ENCODE assay signal across 8 cellular contexts in genomic region chr3:43733459-43734384, GRCh38. TPM values are rescaled to one million over a fixed set of nuclear protein-coding genes. Genes with fewer than 3 reads are reported as not detected.
DNase-seq lines count a peak whose midpoint lies in the region; ATAC-seq and TF ChIP-seq lines count a peak whose summit lies in the region.

No MANE protein-coding gene starts in this region.

- no peak for ATAC-seq in HG03280 (IDR thresholded peaks at IDR 0.05; ENCODE audit: unreplicated experiment)
- no peak for ATAC-seq in HG03442 (IDR thresholded peaks at IDR 0.05; ENCODE audit: unreplicated experiment)

- TF ChIP-seq EP300 in Ishikawa (IDR thresholded peaks at IDR 0.05; ENCODE audit: borderline replicate concordance), result peak; percentile 50; the same call in 1 of the 2 replicates

- TF ChIP-seq RAD21 in Ishikawa (IDR thresholded peaks at IDR 0.05; ENCODE audit: low read depth), result no peak

- DNase-seq in A172 (ENCODE audit: low spot score) (peak; percentile 65), epithelial cell of prostate (ENCODE audit: low read depth, low spot score) (no peak), medulla oblongata (ENCODE audit: extremely low spot score) (peak; percentile 62), cerebellar nuclear complex (lab: John Stamatoyannopoulos, UW) (no peak)
- no peak for DNase-seq in stimulated activated CD4-positive, alpha-beta T cell treated with anti-CD3 and anti-CD28 coated beads, Interleukin-15, amount 100 ng/mL, for 24 hours

- peak overlapping the region; percentile 34 for H3K27ac ChIP-seq in epithelial cell of prostate

TF ChIP-seq in Ishikawa, 13 proteins besides CTCF, POLR2A, EP300 and RAD21:
- TF ChIP-seq NFIC (IDR thresholded peaks at IDR 0.05), result peak; percentile 52
- peak; percentile 75 for TF ChIP-seq CEBPB (IDR thresholded peaks at IDR 0.05)
- no peak for TF ChIP-seq YY1 (IDR thresholded peaks at IDR 0.05; ENCODE audit: low read depth)
- peak; percentile 16; the same call in 1 of the 2 replicates for TF ChIP-seq FOXM1 (IDR thresholded peaks at IDR 0.05; ENCODE audit: borderline replicate concordance, low read depth)
TF ChIP-seq in Ishikawa: peak in this region for 3.

RNA-seq across cellular contexts. Expression of gene ABHD5, which starts 43.0 kb away (rescaled TPM):
- total RNA-seq in A172 (2014; rRNA removed; shearing (Covaris generic)), result 21.8 and 32.1 TPM in 2 replicates

Comparison
In these comparisons a context has a peak if more than half of its experiments do, and no peak if none do; other contexts are left out.
1. DNase-seq: peak in A172 (single experiment) and medulla oblongata (single experiment); none in epithelial cell of prostate (single experiment), stimulated activated CD4-positive, alpha-beta T cell treated with anti-CD3 and anti-CD28 coated beads, Interleukin-15, amount 100 ng/mL, for 24 hours (single experiment) and cerebellar nuclear complex (0 of 2).